ENCODE assay signal across 1 cellular context in genomic region chr7:21261627-21262564, GRCh38.
TF ChIP-seq lines count a peak whose summit lies in the region.

No MANE protein-coding gene starts in this region.

TF ChIP-seq in H1, 55 proteins besides CTCF, POLR2A, EP300 and RAD21 (continued from another document):
- TF ChIP-seq ATF2 (IDR thresholded peaks at IDR 0.05; ENCODE audit: low read length) (no peak), GABPA (IDR thresholded peaks at IDR 0.05; ENCODE audit: borderline replicate concordance, insufficient read depth, low read length) (no peak), SIN3A (conservative IDR thresholded peaks at IDR 0.05 in 1 of 2, IDR thresholded peaks at IDR 0.05 in 1 of 2; ENCODE audit: low read depth in 1 of 2, low read length in 2 of 2) (peak; percentile 69 to 93; a peak in 3 of 4 replicates), CBX5 (IDR thresholded peaks at IDR 0.05; ENCODE audit: low read depth, low read length) (no peak), NANOG (IDR thresholded peaks at IDR 0.05; ENCODE audit: insufficient read depth, low read depth, low read length, poor library complexity, severe bottlenecking) (peak; percentile 90), EZH2 (IDR thresholded peaks at IDR 0.05; ENCODE audit: low read depth, low read length, severe bottlenecking) (no peak), KDM1A (IDR thresholded peaks at IDR 0.05; ENCODE audit: borderline replicate concordance, low read length) (no peak), KDM4A (IDR thresholded peaks at IDR 0.05; ENCODE audit: low read depth, low read length, severe bottlenecking) (no peak), ASH2L (IDR thresholded peaks at IDR 0.05; ENCODE audit: low read length) (no peak), ATF3 (IDR thresholded peaks at IDR 0.05; ENCODE audit: insufficient read depth, low read depth, low read length) (no peak), SUZ12 (IDR thresholded peaks at IDR 0.05; ENCODE audit: low read length) (no peak), BACH1 (IDR thresholded peaks at IDR 0.05; ENCODE audit: low read length) (no peak), BRCA1 (IDR thresholded peaks at IDR 0.05; ENCODE audit: low read depth, low read length) (no peak), CHD1 (IDR thresholded peaks at IDR 0.05; ENCODE audit: low read depth, low read length) (no peak), EGR1 (IDR thresholded peaks at IDR 0.05; ENCODE audit: borderline replicate concordance, low read depth, low read length) (no peak), CHD7 (IDR thresholded peaks at IDR 0.05; ENCODE audit: insufficient replicate concordance, low read length) (no peak), TEAD4 (IDR thresholded peaks at IDR 0.05; ENCODE audit: low read depth, low read length) (no peak), SP1 (IDR thresholded peaks at IDR 0.05; ENCODE audit: low read depth, low read length) (peak; percentile 72; the same call in 1 of the 2 replicates), RNF2 (IDR thresholded peaks at IDR 0.05; ENCODE audit: borderline replicate concordance, low read depth, low read length, missing control alignments, poor library complexity, severe bottlenecking) (no peak), POU5F1 (IDR thresholded peaks at IDR 0.05; ENCODE audit: low read depth, low read length) (peak; percentile 89; the same call in 1 of the 2 replicates), SIRT6 (IDR thresholded peaks at IDR 0.05; ENCODE audit: low read length) (no peak), BCL11A (IDR thresholded peaks at IDR 0.05; ENCODE audit: low read depth in 2 of 2, low read length in 2 of 2) (peak in 1 of 2 experiments; percentile 67), KDM5A (IDR thresholded peaks at IDR 0.05; ENCODE audit: low read length) (no peak), MAX (IDR thresholded peaks at IDR 0.05) (peak; percentile 78)
